In the genomic region with DNA sequence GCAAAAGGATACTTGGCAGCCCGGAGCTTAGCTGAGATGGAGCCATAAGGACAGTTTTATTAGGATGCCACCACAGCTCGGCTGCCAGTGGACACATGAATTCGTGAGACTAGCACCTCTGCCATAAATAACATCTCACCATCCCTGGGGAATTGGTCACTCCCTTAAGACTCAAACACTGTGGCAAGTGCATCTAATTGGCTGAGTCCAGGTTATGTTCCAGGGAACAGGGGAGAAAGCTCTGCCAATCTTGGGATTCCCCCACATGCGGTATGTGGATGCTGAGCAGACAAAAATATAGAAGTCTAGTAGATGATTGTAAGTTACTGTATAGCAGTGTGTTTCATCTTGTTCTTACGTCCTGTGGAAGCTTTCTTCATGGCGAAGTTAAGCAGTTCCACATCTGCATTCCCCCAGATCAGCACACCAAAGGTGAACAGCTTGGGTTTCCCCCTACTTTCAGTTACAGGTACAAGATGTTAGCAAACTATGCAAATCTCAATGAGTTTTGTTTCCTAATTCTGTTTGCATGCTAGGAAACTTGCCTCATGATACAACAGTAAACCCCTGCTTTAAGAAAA, we compare ENCODE assay signal across 1 cellular context.
A peak's percentile ranks its signal among the peaks of the same experiment; 100 is the strongest.
TF ChIP-seq lines count a peak whose summit lies in the region.

No MANE protein-coding gene starts in this region.

TF ChIP-seq in GM12878, 131 proteins besides CTCF, POLR2A, EP300 and RAD21 (continued from another document and continues in another):
- TF ChIP-seq, protein P1, sequence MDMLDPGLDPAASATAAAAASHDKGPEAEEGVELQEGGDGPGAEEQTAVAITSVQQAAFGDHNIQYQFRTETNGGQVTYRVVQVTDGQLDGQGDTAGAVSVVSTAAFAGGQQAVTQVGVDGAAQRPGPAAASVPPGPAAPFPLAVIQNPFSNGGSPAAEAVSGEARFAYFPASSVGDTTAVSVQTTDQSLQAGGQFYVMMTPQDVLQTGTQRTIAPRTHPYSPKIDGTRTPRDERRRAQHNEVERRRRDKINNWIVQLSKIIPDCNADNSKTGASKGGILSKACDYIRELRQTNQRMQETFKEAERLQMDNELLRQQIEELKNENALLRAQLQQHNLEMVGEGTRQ (IDR thresholded peaks at IDR 0.05; ENCODE audit: borderline replicate concordance, low read depth, low read length), result no peak
- TF ChIP-seq RCOR1 (conservative IDR thresholded peaks at IDR 0.05; ENCODE audit: low read depth, low read length), result no peak
- TF ChIP-seq FOXK2 (IDR thresholded peaks at IDR 0.05), result no peak
- TF ChIP-seq, protein P2, sequence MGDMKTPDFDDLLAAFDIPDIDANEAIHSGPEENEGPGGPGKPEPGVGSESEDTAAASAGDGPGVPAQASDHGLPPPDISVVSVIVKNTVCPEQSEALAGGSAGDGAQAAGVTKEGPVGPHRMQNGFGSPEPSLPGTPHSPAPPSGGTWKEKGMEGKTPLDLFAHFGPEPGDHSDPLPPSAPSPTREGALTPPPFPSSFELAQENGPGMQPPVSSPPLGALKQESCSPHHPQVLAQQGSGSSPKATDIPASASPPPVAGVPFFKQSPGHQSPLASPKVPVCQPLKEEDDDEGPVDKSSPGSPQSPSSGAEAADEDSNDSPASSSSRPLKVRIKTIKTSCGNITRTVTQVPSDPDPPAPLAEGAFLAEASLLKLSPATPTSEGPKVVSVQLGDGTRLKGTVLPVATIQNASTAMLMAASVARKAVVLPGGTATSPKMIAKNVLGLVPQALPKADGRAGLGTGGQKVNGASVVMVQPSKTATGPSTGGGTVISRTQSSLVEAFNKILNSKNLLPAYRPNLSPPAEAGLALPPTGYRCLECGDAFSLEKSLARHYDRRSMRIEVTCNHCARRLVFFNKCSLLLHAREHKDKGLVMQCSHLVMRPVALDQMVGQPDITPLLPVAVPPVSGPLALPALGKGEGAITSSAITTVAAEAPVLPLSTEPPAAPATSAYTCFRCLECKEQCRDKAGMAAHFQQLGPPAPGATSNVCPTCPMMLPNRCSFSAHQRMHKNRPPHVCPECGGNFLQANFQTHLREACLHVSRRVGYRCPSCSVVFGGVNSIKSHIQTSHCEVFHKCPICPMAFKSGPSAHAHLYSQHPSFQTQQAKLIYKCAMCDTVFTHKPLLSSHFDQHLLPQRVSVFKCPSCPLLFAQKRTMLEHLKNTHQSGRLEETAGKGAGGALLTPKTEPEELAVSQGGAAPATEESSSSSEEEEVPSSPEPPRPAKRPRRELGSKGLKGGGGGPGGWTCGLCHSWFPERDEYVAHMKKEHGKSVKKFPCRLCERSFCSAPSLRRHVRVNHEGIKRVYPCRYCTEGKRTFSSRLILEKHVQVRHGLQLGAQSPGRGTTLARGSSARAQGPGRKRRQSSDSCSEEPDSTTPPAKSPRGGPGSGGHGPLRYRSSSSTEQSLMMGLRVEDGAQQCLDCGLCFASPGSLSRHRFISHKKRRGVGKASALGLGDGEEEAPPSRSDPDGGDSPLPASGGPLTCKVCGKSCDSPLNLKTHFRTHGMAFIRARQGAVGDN (IDR thresholded peaks at IDR 0.05), result peak; percentile 78; the same call in 1 of the 2 replicates
- 0 out of 2 replicates have a peak, but pooled peaks have one; percentile 44 for TF ChIP-seq HDGF (IDR thresholded peaks at IDR 0.05)
- TF ChIP-seq POLR2AphosphoS5 (IDR thresholded peaks at IDR 0.05; ENCODE audit: low read length), result peak; percentile 80
- TF ChIP-seq, protein P3, sequence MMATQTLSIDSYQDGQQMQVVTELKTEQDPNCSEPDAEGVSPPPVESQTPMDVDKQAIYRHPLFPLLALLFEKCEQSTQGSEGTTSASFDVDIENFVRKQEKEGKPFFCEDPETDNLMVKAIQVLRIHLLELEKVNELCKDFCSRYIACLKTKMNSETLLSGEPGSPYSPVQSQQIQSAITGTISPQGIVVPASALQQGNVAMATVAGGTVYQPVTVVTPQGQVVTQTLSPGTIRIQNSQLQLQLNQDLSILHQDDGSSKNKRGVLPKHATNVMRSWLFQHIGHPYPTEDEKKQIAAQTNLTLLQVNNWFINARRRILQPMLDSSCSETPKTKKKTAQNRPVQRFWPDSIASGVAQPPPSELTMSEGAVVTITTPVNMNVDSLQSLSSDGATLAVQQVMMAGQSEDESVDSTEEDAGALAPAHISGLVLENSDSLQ (IDR thresholded peaks at IDR 0.05), result no peak
- TF ChIP-seq, protein P4, sequence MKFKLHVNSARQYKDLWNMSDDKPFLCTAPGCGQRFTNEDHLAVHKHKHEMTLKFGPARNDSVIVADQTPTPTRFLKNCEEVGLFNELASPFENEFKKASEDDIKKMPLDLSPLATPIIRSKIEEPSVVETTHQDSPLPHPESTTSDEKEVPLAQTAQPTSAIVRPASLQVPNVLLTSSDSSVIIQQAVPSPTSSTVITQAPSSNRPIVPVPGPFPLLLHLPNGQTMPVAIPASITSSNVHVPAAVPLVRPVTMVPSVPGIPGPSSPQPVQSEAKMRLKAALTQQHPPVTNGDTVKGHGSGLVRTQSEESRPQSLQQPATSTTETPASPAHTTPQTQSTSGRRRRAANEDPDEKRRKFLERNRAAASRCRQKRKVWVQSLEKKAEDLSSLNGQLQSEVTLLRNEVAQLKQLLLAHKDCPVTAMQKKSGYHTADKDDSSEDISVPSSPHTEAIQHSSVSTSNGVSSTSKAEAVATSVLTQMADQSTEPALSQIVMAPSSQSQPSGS (IDR thresholded peaks at IDR 0.05; ENCODE audit: low read length), result peak; percentile 77
- 0 out of 2 replicates have a peak, but pooled peaks have one; percentile 28 for TF ChIP-seq TCF12 (IDR thresholded peaks at IDR 0.05; ENCODE audit: low read depth, low read length)
- TF ChIP-seq PAX8 (IDR thresholded peaks at IDR 0.05), result no peak
- no peak for TF ChIP-seq NR2F1 (conservative IDR thresholded peaks at IDR 0.05)
- TF ChIP-seq, protein P5, sequence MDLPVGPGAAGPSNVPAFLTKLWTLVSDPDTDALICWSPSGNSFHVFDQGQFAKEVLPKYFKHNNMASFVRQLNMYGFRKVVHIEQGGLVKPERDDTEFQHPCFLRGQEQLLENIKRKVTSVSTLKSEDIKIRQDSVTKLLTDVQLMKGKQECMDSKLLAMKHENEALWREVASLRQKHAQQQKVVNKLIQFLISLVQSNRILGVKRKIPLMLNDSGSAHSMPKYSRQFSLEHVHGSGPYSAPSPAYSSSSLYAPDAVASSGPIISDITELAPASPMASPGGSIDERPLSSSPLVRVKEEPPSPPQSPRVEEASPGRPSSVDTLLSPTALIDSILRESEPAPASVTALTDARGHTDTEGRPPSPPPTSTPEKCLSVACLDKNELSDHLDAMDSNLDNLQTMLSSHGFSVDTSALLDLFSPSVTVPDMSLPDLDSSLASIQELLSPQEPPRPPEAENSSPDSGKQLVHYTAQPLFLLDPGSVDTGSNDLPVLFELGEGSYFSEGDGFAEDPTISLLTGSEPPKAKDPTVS (IDR thresholded peaks at IDR 0.05; ENCODE audit: low read depth, low read length), result no peak
- TF ChIP-seq, protein P6, sequence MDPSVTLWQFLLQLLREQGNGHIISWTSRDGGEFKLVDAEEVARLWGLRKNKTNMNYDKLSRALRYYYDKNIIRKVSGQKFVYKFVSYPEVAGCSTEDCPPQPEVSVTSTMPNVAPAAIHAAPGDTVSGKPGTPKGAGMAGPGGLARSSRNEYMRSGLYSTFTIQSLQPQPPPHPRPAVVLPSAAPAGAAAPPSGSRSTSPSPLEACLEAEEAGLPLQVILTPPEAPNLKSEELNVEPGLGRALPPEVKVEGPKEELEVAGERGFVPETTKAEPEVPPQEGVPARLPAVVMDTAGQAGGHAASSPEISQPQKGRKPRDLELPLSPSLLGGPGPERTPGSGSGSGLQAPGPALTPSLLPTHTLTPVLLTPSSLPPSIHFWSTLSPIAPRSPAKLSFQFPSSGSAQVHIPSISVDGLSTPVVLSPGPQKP (IDR thresholded peaks at IDR 0.05; ENCODE audit: low read depth, low read length), result no peak
- TF ChIP-seq, protein P7, sequence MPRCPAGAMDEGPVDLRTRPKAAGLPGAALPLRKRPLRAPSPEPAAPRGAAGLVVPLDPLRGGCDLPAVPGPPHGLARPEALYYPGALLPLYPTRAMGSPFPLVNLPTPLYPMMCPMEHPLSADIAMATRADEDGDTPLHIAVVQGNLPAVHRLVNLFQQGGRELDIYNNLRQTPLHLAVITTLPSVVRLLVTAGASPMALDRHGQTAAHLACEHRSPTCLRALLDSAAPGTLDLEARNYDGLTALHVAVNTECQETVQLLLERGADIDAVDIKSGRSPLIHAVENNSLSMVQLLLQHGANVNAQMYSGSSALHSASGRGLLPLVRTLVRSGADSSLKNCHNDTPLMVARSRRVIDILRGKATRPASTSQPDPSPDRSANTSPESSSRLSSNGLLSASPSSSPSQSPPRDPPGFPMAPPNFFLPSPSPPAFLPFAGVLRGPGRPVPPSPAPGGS (IDR thresholded peaks at IDR 0.05; ENCODE audit: borderline replicate concordance, insufficient read depth, low read depth, low read length, poor library complexity, severe bottlenecking), result peak; percentile 74
- no peak for TF ChIP-seq ZNF24 (IDR thresholded peaks at IDR 0.05)
- no peak for TF ChIP-seq KDM1A (IDR thresholded peaks at IDR 0.05; ENCODE audit: borderline replicate concordance)
- TF ChIP-seq, protein P8, sequence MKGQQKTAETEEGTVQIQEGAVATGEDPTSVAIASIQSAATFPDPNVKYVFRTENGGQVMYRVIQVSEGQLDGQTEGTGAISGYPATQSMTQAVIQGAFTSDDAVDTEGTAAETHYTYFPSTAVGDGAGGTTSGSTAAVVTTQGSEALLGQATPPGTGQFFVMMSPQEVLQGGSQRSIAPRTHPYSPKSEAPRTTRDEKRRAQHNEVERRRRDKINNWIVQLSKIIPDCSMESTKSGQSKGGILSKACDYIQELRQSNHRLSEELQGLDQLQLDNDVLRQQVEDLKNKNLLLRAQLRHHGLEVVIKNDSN (IDR thresholded peaks at IDR 0.05; ENCODE audit: borderline replicate concordance, extremely low read length, insufficient read depth, low read depth, low read length), result no peak
- TF ChIP-seq DPF2 (IDR thresholded peaks at IDR 0.05), result peak; percentile 80; the same call in 1 of the 2 replicates
- TF ChIP-seq NR2C1 (IDR thresholded peaks at IDR 0.05), result no peak
- TF ChIP-seq, protein P9, sequence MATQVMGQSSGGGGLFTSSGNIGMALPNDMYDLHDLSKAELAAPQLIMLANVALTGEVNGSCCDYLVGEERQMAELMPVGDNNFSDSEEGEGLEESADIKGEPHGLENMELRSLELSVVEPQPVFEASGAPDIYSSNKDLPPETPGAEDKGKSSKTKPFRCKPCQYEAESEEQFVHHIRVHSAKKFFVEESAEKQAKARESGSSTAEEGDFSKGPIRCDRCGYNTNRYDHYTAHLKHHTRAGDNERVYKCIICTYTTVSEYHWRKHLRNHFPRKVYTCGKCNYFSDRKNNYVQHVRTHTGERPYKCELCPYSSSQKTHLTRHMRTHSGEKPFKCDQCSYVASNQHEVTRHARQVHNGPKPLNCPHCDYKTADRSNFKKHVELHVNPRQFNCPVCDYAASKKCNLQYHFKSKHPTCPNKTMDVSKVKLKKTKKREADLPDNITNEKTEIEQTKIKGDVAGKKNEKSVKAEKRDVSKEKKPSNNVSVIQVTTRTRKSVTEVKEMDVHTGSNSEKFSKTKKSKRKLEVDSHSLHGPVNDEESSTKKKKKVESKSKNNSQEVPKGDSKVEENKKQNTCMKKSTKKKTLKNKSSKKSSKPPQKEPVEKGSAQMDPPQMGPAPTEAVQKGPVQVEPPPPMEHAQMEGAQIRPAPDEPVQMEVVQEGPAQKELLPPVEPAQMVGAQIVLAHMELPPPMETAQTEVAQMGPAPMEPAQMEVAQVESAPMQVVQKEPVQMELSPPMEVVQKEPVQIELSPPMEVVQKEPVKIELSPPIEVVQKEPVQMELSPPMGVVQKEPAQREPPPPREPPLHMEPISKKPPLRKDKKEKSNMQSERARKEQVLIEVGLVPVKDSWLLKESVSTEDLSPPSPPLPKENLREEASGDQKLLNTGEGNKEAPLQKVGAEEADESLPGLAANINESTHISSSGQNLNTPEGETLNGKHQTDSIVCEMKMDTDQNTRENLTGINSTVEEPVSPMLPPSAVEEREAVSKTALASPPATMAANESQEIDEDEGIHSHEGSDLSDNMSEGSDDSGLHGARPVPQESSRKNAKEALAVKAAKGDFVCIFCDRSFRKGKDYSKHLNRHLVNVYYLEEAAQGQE (IDR thresholded peaks at IDR 0.05; ENCODE audit: low read depth, low read length), result no peak
- TF ChIP-seq, protein P10, sequence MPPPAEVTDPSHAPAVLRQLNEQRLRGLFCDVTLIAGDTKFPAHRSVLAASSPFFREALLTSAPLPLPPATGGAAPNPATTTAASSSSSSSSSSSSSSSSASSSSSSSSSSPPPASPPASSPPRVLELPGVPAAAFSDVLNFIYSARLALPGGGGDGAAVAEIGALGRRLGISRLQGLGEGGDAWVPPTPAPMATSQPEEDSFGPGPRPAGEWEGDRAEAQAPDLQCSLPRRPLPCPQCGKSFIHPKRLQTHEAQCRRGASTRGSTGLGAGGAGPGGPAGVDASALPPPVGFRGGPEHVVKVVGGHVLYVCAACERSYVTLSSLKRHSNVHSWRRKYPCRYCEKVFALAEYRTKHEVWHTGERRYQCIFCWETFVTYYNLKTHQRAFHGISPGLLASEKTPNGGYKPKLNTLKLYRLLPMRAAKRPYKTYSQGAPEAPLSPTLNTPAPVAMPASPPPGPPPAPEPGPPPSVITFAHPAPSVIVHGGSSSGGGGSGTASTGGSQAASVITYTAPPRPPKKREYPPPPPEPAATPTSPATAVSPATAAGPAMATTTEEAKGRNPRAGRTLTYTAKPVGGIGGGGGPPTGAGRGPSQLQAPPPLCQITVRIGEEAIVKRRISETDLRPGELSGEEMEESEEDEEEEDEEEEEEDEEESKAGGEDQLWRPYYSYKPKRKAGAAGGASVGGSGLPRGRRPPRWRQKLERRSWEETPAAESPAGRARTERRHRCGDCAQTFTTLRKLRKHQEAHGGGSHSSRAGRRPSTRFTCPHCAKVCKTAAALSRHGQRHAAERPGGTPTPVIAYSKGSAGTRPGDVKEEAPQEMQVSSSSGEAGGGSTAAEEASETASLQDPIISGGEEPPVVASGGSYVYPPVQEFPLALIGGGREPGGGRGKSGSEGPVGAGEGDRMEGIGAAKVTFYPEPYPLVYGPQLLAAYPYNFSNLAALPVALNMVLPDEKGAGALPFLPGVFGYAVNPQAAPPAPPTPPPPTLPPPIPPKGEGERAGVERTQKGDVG (CRISPR knock-in tag; IDR thresholded peaks at IDR 0.05), result no peak
- peak; percentile 54 for TF ChIP-seq ATF7 (IDR thresholded peaks at IDR 0.05; ENCODE audit: low read depth)
- no peak; the same call in 1 of the 2 replicates for TF ChIP-seq FOXM1 (IDR thresholded peaks at IDR 0.05; ENCODE audit: low read depth, low read length)
- no peak for TF ChIP-seq CHD1 (IDR thresholded peaks at IDR 0.05; ENCODE audit: low read depth, low read length)
- 0 out of 2 replicates have a peak, but pooled peaks have one; percentile 31 for TF ChIP-seq MEF2A (IDR thresholded peaks at IDR 0.05; ENCODE audit: insufficient read depth, low read depth, low read length)
- TF ChIP-seq, protein P11, sequence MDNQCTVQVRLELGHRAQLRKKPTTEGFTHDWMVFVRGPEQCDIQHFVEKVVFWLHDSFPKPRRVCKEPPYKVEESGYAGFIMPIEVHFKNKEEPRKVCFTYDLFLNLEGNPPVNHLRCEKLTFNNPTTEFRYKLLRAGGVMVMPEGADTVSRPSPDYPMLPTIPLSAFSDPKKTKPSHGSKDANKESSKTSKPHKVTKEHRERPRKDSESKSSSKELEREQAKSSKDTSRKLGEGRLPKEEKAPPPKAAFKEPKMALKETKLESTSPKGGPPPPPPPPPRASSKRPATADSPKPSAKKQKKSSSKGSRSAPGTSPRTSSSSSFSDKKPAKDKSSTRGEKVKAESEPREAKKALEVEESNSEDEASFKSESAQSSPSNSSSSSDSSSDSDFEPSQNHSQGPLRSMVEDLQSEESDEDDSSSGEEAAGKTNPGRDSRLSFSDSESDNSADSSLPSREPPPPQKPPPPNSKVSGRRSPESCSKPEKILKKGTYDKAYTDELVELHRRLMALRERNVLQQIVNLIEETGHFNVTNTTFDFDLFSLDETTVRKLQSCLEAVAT (IDR thresholded peaks at IDR 0.05), result peak; percentile 59
- no peak for TF ChIP-seq TCF7 (IDR thresholded peaks at IDR 0.05; ENCODE audit: borderline replicate concordance)
- TF ChIP-seq BRCA1 (IDR thresholded peaks at IDR 0.05; ENCODE audit: low read depth, low read length), result no peak
- no peak for TF ChIP-seq MXI1 (IDR thresholded peaks at IDR 0.05; ENCODE audit: low read depth, low read length)
- no peak for TF ChIP-seq YY1 (IDR thresholded peaks at IDR 0.05; ENCODE audit: low read depth, low read length)
- no peak for TF ChIP-seq ZNF217 (IDR thresholded peaks at IDR 0.05)
- TF ChIP-seq SMC3 (IDR thresholded peaks at IDR 0.05; ENCODE audit: borderline replicate concordance, low read length), result no peak; the same call in 1 of the 2 replicates
